ENCODE assay signal across 8 cellular contexts in genomic region chr1:45803299-45803780, GRCh38. TPM values are rescaled to one million over a fixed set of nuclear protein-coding genes. Genes with fewer than 3 reads are reported as not detected.
DNase-seq lines count a peak whose midpoint lies in the region; ATAC-seq, FAIRE-seq and TF ChIP-seq lines count a peak whose summit lies in the region.

Gene MAST2, plus strand, starts transcription at chr1:45803612. Its CDS starts 284 bp downstream, at chr1:45803896.

- peak within 1 kb of the TSS; percentile 18 to 65 for H3K27ac ChIP-seq in kidney (ENCODE audit: low read depth in 2 of 2, low read length in 2 of 2)

- ATAC-seq in GM19023 (IDR thresholded peaks at IDR 0.05; ENCODE audit: unreplicated experiment) (peak; percentile 90), HG03175 (IDR thresholded peaks at IDR 0.05; ENCODE audit: unreplicated experiment) (peak; percentile 88)
- peak; percentile 95 to 96 for ATAC-seq in activated CD4-positive, CD25-positive, alpha-beta regulatory T cell treated with anti-CD3 and anti-CD28 coated beads, Interleukin-2, amount 50 U/mL, for 24 hours
- ATAC-seq in central memory CD8-positive, alpha-beta T cell (replicated peaks; ENCODE audit: extremely low read depth, poor library complexity, severe bottlenecking) = peak; percentile 88

- H3K36me3 Mint-ChIP-seq in central memory CD8-positive, alpha-beta T cell (ENCODE audit: insufficient read depth) = peaks cover 6% of the 10 kb centered on the region

- H3K4me3 Mint-ChIP-seq in central memory CD8-positive, alpha-beta T cell = peak within 1 kb of the TSS; percentile 89

- peaks cover 33% of the 10 kb centered on the region for H3K4me1 Mint-ChIP-seq in central memory CD8-positive, alpha-beta T cell

- H3K36me3 ChIP-seq in kidney (ENCODE audit: control insufficient read depth in 1 of 2, insufficient read depth in 2 of 2, low read length in 2 of 2) = no peaks in the 10 kb centered on the region

- no peaks in the 10 kb centered on the region for H3K9me3 Mint-ChIP-seq in central memory CD8-positive, alpha-beta T cell

- FAIRE-seq in kidney (lab: Jason Lieb, UNC) = no peak

- H3K9ac ChIP-seq in kidney (ENCODE audit: low read length in 2 of 2) = peak within 1 kb of the TSS; percentile 37 to 58

- peak within 1 kb of the TSS; percentile 90 for H3K27ac Mint-ChIP-seq in central memory CD8-positive, alpha-beta T cell (ENCODE audit: low read depth)

- no peaks in the 10 kb centered on the region for H3K27me3 Mint-ChIP-seq in central memory CD8-positive, alpha-beta T cell

- DNase-seq in AG08396 (ENCODE audit: low spot score) (peak; percentile 97), NCI-H226 (peak; percentile 88), kidney (peak; percentile 96)
- peak; percentile 64 to 70 for DNase-seq in central memory CD8-positive, alpha-beta T cell (ENCODE audit: low spot score in 2 of 2)
- DNase-seq in stimulated activated CD4-positive, alpha-beta T cell treated with anti-CD3 and anti-CD28 coated beads, Interleukin-12 subunit alpha, Interleukin-12 subunit beta, amount 100 ng/mL, for 48 hours (ENCODE audit: low read depth in 2 of 3, low spot score in 1 of 3) = peak; percentile 71 to 84 (median 72)

- H3K9me3 ChIP-seq in kidney (ENCODE audit: control insufficient read depth in 1 of 2, low read length in 2 of 2) = no peaks in the 10 kb centered on the region

- H3K4me1 ChIP-seq in kidney (ENCODE audit: control insufficient read depth in 1 of 2, insufficient read depth in 1 of 2, low read depth in 1 of 2, low read length in 2 of 2) = peaks cover 8 to 11% of the 10 kb centered on the region in 2 donors

- intact Hi-C loops in kidney (cut with DNase I) = no loop called here

- H3K4me3 ChIP-seq in kidney (ENCODE audit: low read length in 2 of 2) = peak within 1 kb of the TSS; percentile 78 to 83

- no peak for TF ChIP-seq CTCF in kidney (IDR thresholded peaks at IDR 0.05; ENCODE audit: borderline replicate concordance, extremely low read depth, insufficient read depth)

RNA-seq across cellular contexts. Expression of gene MAST2, which starts in this region (rescaled TPM):
- 17.9 TPM for total RNA-seq in kidney
- 7.6 TPM for polyA plus RNA-seq in kidney (ENCODE audit: insufficient read depth, low read depth, low replicate concordance)

Comparison
In these comparisons a context has a peak if more than half of its experiments do, and no peak if none do; other contexts are left out.
1. Peak in every context shown above with its lines: DNase-seq, ATAC-seq, H3K4me3 ChIP-seq and H3K27ac ChIP-seq.